In the genomic region with DNA sequence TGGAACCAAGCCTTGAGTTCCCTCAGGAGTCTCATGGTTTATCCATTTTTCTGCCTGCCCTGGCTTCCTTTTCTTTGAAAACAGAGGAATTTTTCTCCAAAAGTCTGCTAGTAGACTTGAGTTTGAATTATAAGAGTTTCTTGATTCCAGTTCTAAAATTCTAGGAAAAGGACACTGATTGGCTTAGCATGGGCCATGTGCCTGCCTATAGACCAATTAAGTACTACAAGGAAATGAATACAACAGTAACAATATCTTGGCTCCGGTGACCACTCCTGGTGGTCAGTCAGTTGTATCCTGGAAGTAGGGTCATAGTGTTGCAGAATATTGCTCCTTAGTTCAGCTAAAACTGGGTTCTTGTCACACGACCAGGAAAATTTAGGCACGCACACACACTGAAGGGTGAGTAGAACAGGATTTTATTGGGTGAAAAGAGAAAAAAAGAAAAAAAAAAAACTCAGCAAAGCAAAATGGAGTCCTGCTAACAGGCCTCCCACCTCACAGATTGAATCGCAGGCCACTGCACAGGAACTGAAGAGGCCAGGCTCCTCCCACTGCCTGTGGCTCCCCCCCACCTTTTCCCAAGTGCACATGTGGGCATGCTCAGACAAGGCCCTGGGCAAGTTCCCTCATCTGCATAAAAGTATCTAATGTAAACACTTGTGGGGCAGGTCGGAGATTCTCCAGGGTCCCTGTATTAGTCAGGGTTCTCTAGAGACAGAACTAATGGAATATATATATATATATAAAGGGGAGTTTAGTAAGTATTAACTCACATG, we compare ENCODE assay signal across 17 cellular contexts.
DNase-seq lines count a peak whose midpoint lies in the region; ATAC-seq and TF ChIP-seq lines count a peak whose summit lies in the region.
"Had no signal": no experiment of that assay in that cellular context is flagged by ENCODE, and none has a peak within 500 bp of the region (broad histone marks: within the 10 kb centered on the region; RNA-seq: fewer than 3 reads in every experiment).

No MANE protein-coding gene starts in this region.

- H3K27ac Mint-ChIP-seq in activated CD8-positive, alpha-beta T cell treated with anti-CD3 and anti-CD28 coated beads for 36 hours = no peak overlapping the region
- H3K27ac Mint-ChIP-seq in activated CD8-positive, alpha-beta T cell treated with anti-CD3 and anti-CD28 coated beads, Interleukin-2, amount 10 ng/mL, durations not matched to agents 7 days and 5 days = no peak overlapping the region
- no peak overlapping the region for H3K27ac Mint-ChIP-seq in CD14-positive monocyte
- no peak overlapping the region for H3K27ac Mint-ChIP-seq in GM23338
- H3K27ac Mint-ChIP-seq: naive thymus-derived CD4-positive, alpha-beta T cell; stimulated activated effector memory CD8-positive, alpha-beta T cell treated with anti-CD3 and anti-CD28 coated beads, Interleukin-12 subunit alpha, Interleukin-12 subunit beta, amount 100 ng/mL, for 72 hours had no signal

- H4K12ac ChIP-seq in trophoblast cell (ENCODE audit: low read depth, low read length) = no peak overlapping the region

- H3K4ac ChIP-seq in trophoblast cell (ENCODE audit: low read depth, low read length) = no peak overlapping the region

- H3K36me3 Mint-ChIP-seq in activated CD8-positive, alpha-beta T cell treated with anti-CD3 and anti-CD28 coated beads for 36 hours (ENCODE audit: low read depth) = peaks cover 9% of the 10 kb centered on the region
- peaks cover 8% of the 10 kb centered on the region for H3K36me3 Mint-ChIP-seq in activated CD8-positive, alpha-beta T cell treated with anti-CD3 and anti-CD28 coated beads, Interleukin-2, amount 10 ng/mL, durations not matched to agents 7 days and 5 days (ENCODE audit: low read depth)
- H3K36me3 Mint-ChIP-seq in CD14-positive monocyte = peaks cover 7 to 12% of the 10 kb centered on the region in 2 donors
- H3K36me3 Mint-ChIP-seq in GM23338 (ENCODE audit: low read depth) = peaks cover 14% of the 10 kb centered on the region
- H3K36me3 Mint-ChIP-seq: stimulated activated effector memory CD8-positive, alpha-beta T cell treated with anti-CD3 and anti-CD28 coated beads, Interleukin-12 subunit alpha, Interleukin-12 subunit beta, amount 100 ng/mL, for 72 hours had no signal

- DNase-seq in activated CD8-positive, alpha-beta T cell treated with anti-CD3 and anti-CD28 coated beads for 36 hours = peak; percentile 54
- no peak for DNase-seq in activated CD8-positive, alpha-beta T cell treated with anti-CD3 and anti-CD28 coated beads, Interleukin-2, amount 10 ng/mL, durations not matched to agents 7 days and 5 days
- DNase-seq in NCI-H345 treated with DMSO at 0.1 percent for 48 hours (lab: John Stamatoyannopoulos, UW; ENCODE audit: unreplicated experiment) (peak; percentile 3), cerebellar cortex (ENCODE audit: low spot score) (peak; percentile 81), trophoblast cell (peak; percentile 35 to 37), CD14-positive monocyte (ENCODE audit: low spot score) (no peak), GM23338 (ENCODE audit: low spot score) (no peak)
- DNase-seq in activated CD4-positive, alpha-beta T cell treated with anti-CD3 and anti-CD28 coated beads for 4 hours = no peak
- DNase-seq: activated CD4-positive, CD25-positive, alpha-beta regulatory T cell; activated T-cell treated with anti-CD3 and anti-CD28 coated beads, Interleukin-2, amount 50 U/mL, for 4 hours; dermis blood vessel endothelial cell; naive thymus-derived CD4-positive, alpha-beta T cell; NCI-H1417 treated with DMSO at 0.1 percent for 48 hours; retina; stimulated activated CD4-positive, alpha-beta T cell treated with anti-CD3 and anti-CD28 coated beads, Interleukin-2, amount 100 ng/mL, for 48 hours had no signal

- H2BK12ac ChIP-seq in trophoblast cell (ENCODE audit: low read length) = no peak overlapping the region

- no peaks in the 10 kb centered on the region for H3K9me3 ChIP-seq in trophoblast cell (ENCODE audit: insufficient read depth, low read depth, low read length)

- no peak for TF ChIP-seq CTCF in activated CD8-positive, alpha-beta T cell treated with anti-CD3 and anti-CD28 coated beads for 36 hours (IDR thresholded peaks at IDR 0.05)
- TF ChIP-seq CTCF in CD14-positive monocyte (IDR thresholded peaks at IDR 0.05) = no peak
- TF ChIP-seq CTCF in GM23338 (conservative IDR thresholded peaks at IDR 0.05; ENCODE audit: low read depth in 2 of 2) = no peak

- CTCF ChIA-PET in activated CD8-positive, alpha-beta T cell treated with anti-CD3 and anti-CD28 coated beads for 36 hours (lab: Charles Lee) = interaction anchor here (1.3 to 1.5 kb wide), 2 partner anchors 57 to 149 kb away, joined by 3 to 6 read pairs; no protein-coding TSS in a partner anchor
- CTCF ChIA-PET in activated CD8-positive, alpha-beta T cell treated with anti-CD3 and anti-CD28 coated beads, Interleukin-2, amount 10 ng/mL, durations not matched to agents 7 days and 5 days (lab: Charles Lee) = interaction anchor here (1.0 to 3.8 kb wide), 2 partner anchors 52 to 69 kb away, joined by 3 to 14 read pairs; no protein-coding TSS in a partner anchor

- H3K4me1 Mint-ChIP-seq in activated CD8-positive, alpha-beta T cell treated with anti-CD3 and anti-CD28 coated beads for 36 hours (ENCODE audit: low read depth) = peaks cover 14% of the 10 kb centered on the region
- H3K4me1 Mint-ChIP-seq in activated CD8-positive, alpha-beta T cell treated with anti-CD3 and anti-CD28 coated beads, Interleukin-2, amount 10 ng/mL, durations not matched to agents 7 days and 5 days (ENCODE audit: low read depth) = peaks cover 13% of the 10 kb centered on the region
- H3K4me1 Mint-ChIP-seq in CD14-positive monocyte (peaks cover 18% of the 10 kb centered on the region), GM23338 (peaks cover 24% of the 10 kb centered on the region)

- POLR2A ChIA-PET in activated CD8-positive, alpha-beta T cell treated with anti-CD3 and anti-CD28 coated beads for 36 hours (lab: Charles Lee) = no interaction called here
- POLR2A ChIA-PET in activated CD8-positive, alpha-beta T cell treated with anti-CD3 and anti-CD28 coated beads, Interleukin-2, amount 10 ng/mL, durations not matched to agents 7 days and 5 days (lab: Charles Lee) = no interaction called here

- H3K36me3 ChIP-seq in trophoblast cell (ENCODE audit: control insufficient read depth in 1 of 2, insufficient read depth in 2 of 2, low read length in 2 of 2) (no peaks in the 10 kb centered on the region), GM23338 (ENCODE audit: insufficient read depth) (no peaks in the 10 kb centered on the region)
- H3K36me3 ChIP-seq: gastroesophageal sphincter had no signal

- H3K23ac ChIP-seq in trophoblast cell (ENCODE audit: low read length) = no peak overlapping the region

- no peaks in the 10 kb centered on the region for H3K27me3 Mint-ChIP-seq in activated CD8-positive, alpha-beta T cell treated with anti-CD3 and anti-CD28 coated beads for 36 hours
- H3K27me3 Mint-ChIP-seq in activated CD8-positive, alpha-beta T cell treated with anti-CD3 and anti-CD28 coated beads, Interleukin-2, amount 10 ng/mL, durations not matched to agents 7 days and 5 days (ENCODE audit: low read depth) = no peaks in the 10 kb centered on the region
- H3K27me3 Mint-ChIP-seq in CD14-positive monocyte (ENCODE audit: low read depth in 3 of 3) = peaks cover 0 to under 1% (median 0%) of the 10 kb centered on the region in 3 donors
- H3K27me3 Mint-ChIP-seq in GM23338 (ENCODE audit: insufficient read depth, low read depth, poor library complexity) = peaks cover 4% of the 10 kb centered on the region
- H3K27me3 Mint-ChIP-seq: naive thymus-derived CD4-positive, alpha-beta T cell had no signal

- no peak overlapping the region for H2BK120ac ChIP-seq in trophoblast cell (ENCODE audit: insufficient read depth, low read length, poor library complexity)

- H3K27me3 ChIP-seq in trophoblast cell (ENCODE audit: insufficient read depth, low read length) (no peaks in the 10 kb centered on the region), GM23338 (ENCODE audit: insufficient read depth) (no peaks in the 10 kb centered on the region)
- H3K27me3 ChIP-seq: gastroesophageal sphincter had no signal

- peak overlapping the region; percentile 50 for H3K4me3 ChIP-seq in trophoblast cell (ENCODE audit: low read depth, low read length)
- no peak overlapping the region for H3K4me3 ChIP-seq in GM23338
- H3K4me3 ChIP-seq: gastroesophageal sphincter had no signal

- H3K14ac ChIP-seq in trophoblast cell (ENCODE audit: low read length) = no peak overlapping the region

- no peak overlapping the region for H2AFZ ChIP-seq in trophoblast cell (ENCODE audit: insufficient read depth, low read length, poor library complexity)
- H2AFZ ChIP-seq in GM23338 = no peak overlapping the region

- no peak overlapping the region for H3K4me3 Mint-ChIP-seq in activated CD8-positive, alpha-beta T cell treated with anti-CD3 and anti-CD28 coated beads for 36 hours
- no peak overlapping the region for H3K4me3 Mint-ChIP-seq in activated CD8-positive, alpha-beta T cell treated with anti-CD3 and anti-CD28 coated beads, Interleukin-2, amount 10 ng/mL, durations not matched to agents 7 days and 5 days
- H3K4me3 Mint-ChIP-seq in CD14-positive monocyte (no peak overlapping the region), GM23338 (no peak overlapping the region)
- H3K4me3 Mint-ChIP-seq: activated T-cell treated with anti-CD3 and anti-CD28 coated beads, Interleukin-2, amount 50 U/mL, for 4 hours; naive thymus-derived CD4-positive, alpha-beta T cell; stimulated activated effector memory CD8-positive, alpha-beta T cell treated with anti-CD3 and anti-CD28 coated beads, Interleukin-12 subunit alpha, Interleukin-12 subunit beta, amount 100 ng/mL, for 72 hours had no signal

- H3K9me3 Mint-ChIP-seq in activated CD8-positive, alpha-beta T cell treated with anti-CD3 and anti-CD28 coated beads for 36 hours = peaks cover 7% of the 10 kb centered on the region
- H3K9me3 Mint-ChIP-seq in activated CD8-positive, alpha-beta T cell treated with anti-CD3 and anti-CD28 coated beads, Interleukin-2, amount 10 ng/mL, durations not matched to agents 7 days and 5 days (ENCODE audit: insufficient read depth) = peaks cover 5% of the 10 kb centered on the region
- H3K9me3 Mint-ChIP-seq in CD14-positive monocyte (peaks cover 2 to 7% (median 6%) of the 10 kb centered on the region in 7 donors), GM23338 (peaks cover 20% of the 10 kb centered on the region)

- peak; percentile 58 for ATAC-seq in activated CD8-positive, alpha-beta T cell treated with anti-CD3 and anti-CD28 coated beads for 36 hours
- ATAC-seq in activated CD8-positive, alpha-beta T cell treated with anti-CD3 and anti-CD28 coated beads, Interleukin-2, amount 10 ng/mL, durations not matched to agents 7 days and 5 days = no peak
- no peak for ATAC-seq in GM23338
- ATAC-seq: activated T-cell treated with anti-CD3 and anti-CD28 coated beads, Interleukin-2, amount 50 U/mL, for 4 hours; gastroesophageal sphincter; naive thymus-derived CD4-positive, alpha-beta T cell; stimulated activated effector memory CD8-positive, alpha-beta T cell treated with anti-CD3 and anti-CD28 coated beads, Interleukin-12 subunit alpha, Interleukin-12 subunit beta, amount 100 ng/mL, for 72 hours had no signal

- no peak overlapping the region for H4K8ac ChIP-seq in trophoblast cell (ENCODE audit: low read depth, low read length)

- no peak overlapping the region for H2BK5ac ChIP-seq in trophoblast cell (ENCODE audit: low read depth, low read length, poor library complexity)

- H4K91ac ChIP-seq in trophoblast cell (ENCODE audit: low read depth, low read length) = no peak overlapping the region

- H3K4me1 ChIP-seq in trophoblast cell (ENCODE audit: control insufficient read depth in 1 of 2, insufficient read depth in 2 of 2, low read length in 2 of 2) (no peaks in the 10 kb centered on the region), GM23338 (ENCODE audit: insufficient read depth) (peaks cover 9% of the 10 kb centered on the region)

- H3K27ac ChIP-seq in trophoblast cell (ENCODE audit: low read depth, low read length) (no peak overlapping the region), GM23338 (ENCODE audit: low read depth) (no peak overlapping the region)
- H3K27ac ChIP-seq: gastroesophageal sphincter had no signal

- H3K79me1 ChIP-seq in trophoblast cell (ENCODE audit: low read length) = no peaks in the 10 kb centered on the region

- no peak overlapping the region for H3K9ac ChIP-seq in trophoblast cell (ENCODE audit: low read length)

- no peak overlapping the region for H3K18ac ChIP-seq in trophoblast cell (ENCODE audit: low read length)

- H2AK5ac ChIP-seq in trophoblast cell (ENCODE audit: low read length) = no peak overlapping the region

- intact Hi-C loops in activated CD8-positive, alpha-beta T cell treated with anti-CD3 and anti-CD28 coated beads for 36 hours (cut with micrococcal nuclease) = no loop called here
- intact Hi-C loops in CD14-positive monocyte (cut with micrococcal nuclease) = no loop called here

- no peaks in the 10 kb centered on the region for H4K20me1 ChIP-seq in GM23338 (replicated peaks; ENCODE audit: insufficient read depth)

- H3K4me2 ChIP-seq in trophoblast cell (ENCODE audit: low read length) (no peak overlapping the region), GM23338 (no peak overlapping the region)

- no peaks in the 10 kb centered on the region for H3F3A ChIP-seq in GM23338 (replicated peaks; ENCODE audit: low read depth)

- WGBS in trophoblast cell (ENCODE audit: extremely low coverage, insufficient coverage, insufficient read length) = no CpG with 5 or more reads among the region's 5 CpGs

- H3K79me2 ChIP-seq in trophoblast cell (ENCODE audit: control insufficient read depth, insufficient read depth, low read length, poor library complexity) = no peaks in the 10 kb centered on the region
- no peaks in the 10 kb centered on the region for H3K79me2 ChIP-seq in GM23338 (replicated peaks; ENCODE audit: insufficient read depth)

- H3K9me2 ChIP-seq in GM23338 (ENCODE audit: insufficient read depth) = no peaks in the 10 kb centered on the region; the same call in 1 of the 2 replicates

Comparison
In these comparisons a context has a peak if more than half of its experiments do, and no peak if none do; other contexts are left out.
1. DNase-seq: peak in activated CD8-positive, alpha-beta T cell treated with anti-CD3 and anti-CD28 coated beads for 36 hours (single experiment), NCI-H345 treated with DMSO at 0.1 percent for 48 hours (single experiment), cerebellar cortex (single experiment) and trophoblast cell (2 of 2); none in activated CD8-positive, alpha-beta T cell treated with anti-CD3 and anti-CD28 coated beads, Interleukin-2, amount 10 ng/mL, durations not matched to agents 7 days and 5 days (single experiment), CD14-positive monocyte (single experiment), activated CD4-positive, alpha-beta T cell treated with anti-CD3 and anti-CD28 coated beads for 4 hours (0 of 2) and GM23338 (single experiment).